ENCODE assay signal across 18 cellular contexts in the genomic region with DNA sequence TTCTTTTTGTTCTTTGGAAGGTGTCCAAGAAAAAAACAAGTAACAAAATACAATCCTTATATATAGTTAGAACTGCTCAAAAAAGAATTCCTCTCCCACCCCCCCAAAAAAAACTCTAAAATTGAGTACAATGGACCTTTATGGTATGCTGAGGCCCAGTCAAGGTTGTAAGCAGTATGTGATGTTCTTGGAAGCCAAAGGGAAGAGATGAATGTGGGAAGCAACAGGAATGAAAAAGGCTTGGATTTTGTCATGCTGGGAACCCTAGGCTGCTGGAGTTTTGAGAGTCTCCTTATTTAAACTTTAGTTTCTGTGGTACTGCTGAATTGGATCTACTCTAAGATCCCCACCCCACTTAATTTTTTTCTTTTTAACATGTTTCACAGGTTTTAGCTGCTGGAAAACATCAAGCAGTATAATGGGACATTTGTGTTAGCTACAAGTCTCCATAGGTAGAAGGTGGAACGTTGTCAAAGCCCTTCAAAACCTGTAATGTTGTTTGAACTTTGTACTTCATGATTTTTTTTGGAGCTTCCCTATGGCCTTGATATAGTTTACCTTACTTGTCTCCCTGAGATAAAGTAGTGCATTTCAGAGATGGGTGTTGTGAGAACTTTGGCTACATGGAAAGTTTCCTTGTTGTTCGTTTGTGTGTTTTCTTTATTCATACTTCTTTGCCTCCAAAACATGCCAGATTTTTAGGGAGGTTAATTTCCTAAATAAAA. TPM values are rescaled to one million over a fixed set of nuclear protein-coding genes. Genes with fewer than 3 reads are reported as not detected.
A peak's percentile ranks its signal among the peaks of the same experiment; 100 is the strongest.
DNase-seq lines count a peak whose midpoint lies in the region; ATAC-seq, FAIRE-seq and TF ChIP-seq lines count a peak whose summit lies in the region.
"Had no signal": no experiment of that assay in that cellular context is flagged by ENCODE, and none has a peak within 500 bp of the region (broad histone marks: within the 10 kb centered on the region; RNA-seq: fewer than 3 reads in every experiment).

No MANE protein-coding gene starts in this region.

- no peak overlapping the region for H2BK20ac ChIP-seq in H9 (ENCODE audit: low read depth, low read length, poor library complexity, severe bottlenecking)

- H3K4me3 Mint-ChIP-seq in H9: no peak overlapping the region
- no peak overlapping the region for H3K4me3 Mint-ChIP-seq in MCF 10A (ENCODE audit: unreplicated experiment)
- no peak overlapping the region for H3K4me3 Mint-ChIP-seq in nephron progenitor cell
- H3K4me3 Mint-ChIP-seq: CD8-positive, alpha-beta memory T cell had no signal

- H3K4me3 ChIP-seq in body of pancreas (no peak overlapping the region), iPS-20b (ENCODE audit: low read length) (peak overlapping the region; percentile 18; the same call in 1 of the 2 replicates), pancreas (no peak overlapping the region)
- H3K4me3 ChIP-seq: BLaER1 had no signal

- no peak overlapping the region for H3K18ac ChIP-seq in H9 (ENCODE audit: insufficient read length, low read depth, low read length)

- H3K4ac ChIP-seq in H9 (ENCODE audit: low read depth, low read length): no peak overlapping the region

- H3K9ac ChIP-seq in H9 (ENCODE audit: extremely low read depth, insufficient read length, low read length): no peak overlapping the region
- H3K9ac ChIP-seq in iPS-20b (ENCODE audit: low read depth, low read length): peak overlapping the region; percentile 26; the same call in 1 of the 2 replicates
- H3K9ac ChIP-seq: BLaER1 had no signal

- no peak overlapping the region for H4K5ac ChIP-seq in H9 (ENCODE audit: insufficient read length, low read depth, low read length)

- no peak overlapping the region for H2BK15ac ChIP-seq in H9 (ENCODE audit: low read depth, low read length)

- H3K27ac ChIP-seq in H9 (ENCODE audit: insufficient read length, low read depth, low read length): no peak overlapping the region
- peak overlapping the region in 3 of 4 donors; percentile 13 to 54 (median 46) for H3K27ac ChIP-seq in body of pancreas
- peak overlapping the region; percentile 31 for H3K27ac ChIP-seq in iPS-20b (ENCODE audit: low read length)
- H3K27ac ChIP-seq in pancreas: peak overlapping the region in 2 of 4 donors; percentile 39 to 62
- H3K27ac ChIP-seq: BLaER1 had no signal

- BruUV-seq in MCF 10A (replicated peaks; lab: Mats Ljungman, UMichigan): no TSS peak

- H3K9me3 ChIP-seq in H9 (ENCODE audit: control insufficient read depth, low read depth, low read length) (no peaks in the 10 kb centered on the region), body of pancreas (no peaks in the 10 kb centered on the region), iPS-20b (ENCODE audit: insufficient read depth, low read depth, low read length) (no peaks in the 10 kb centered on the region), pancreas (no peaks in the 10 kb centered on the region)
- H3K9me3 ChIP-seq: Caco-2 had no signal

- POLR2A ChIA-PET in MCF 10A (lab: Yijun Ruan, JAX): interaction anchor here (0.6 to 6.3 kb wide), 5 partner anchors 7 to 55 kb away, joined by 3 to 46 read pairs (median 4); no protein-coding TSS in a partner anchor

- no CpG with 5 or more reads among the region's 2 CpGs for WGBS in H9 (ENCODE audit: extremely low coverage, insufficient read length, low lambda C conversion rate)
- WGBS in body of pancreas, 2 donors: 9 to 36% methylated on average over 2 of the region's 2 CpGs
- 22% methylated on average over 2 of the region's 2 CpGs for WGBS in pancreas, 2 donors

- H3K27ac Mint-ChIP-seq in H9: peak overlapping the region; percentile 42 to 77 (median 73); a peak in 4 of 7 replicates
- no peak overlapping the region for H3K27ac Mint-ChIP-seq in MCF 10A (ENCODE audit: low read depth, unreplicated experiment)
- H3K27ac Mint-ChIP-seq in nephron progenitor cell: no peak overlapping the region

- no peak overlapping the region for H2AFZ ChIP-seq in H9 (ENCODE audit: low read length)

- H3K4me2 ChIP-seq in H9 (ENCODE audit: insufficient read depth, insufficient read length, low read length): no peak overlapping the region
- H3K4me2 ChIP-seq: BLaER1 had no signal

- no peak for FAIRE-seq in pancreas (lab: Jason Lieb, UNC)
- FAIRE-seq: GM12892, H1 had no signal

- DNase-seq in H9: no peak
- no peak for DNase-seq in body of pancreas
- no peak for DNase-seq in pancreas
- no peak for DNase-seq in activated T-cell treated with anti-CD3 and anti-CD28 coated beads, Interleukin-2, amount 50 U/mL, for 1 hour
- no peak for DNase-seq in MCF 10A (ENCODE audit: unreplicated experiment)
- no peak for DNase-seq in nephron progenitor cell
- DNase-seq: 8988T; AML-193; Caco-2; CD8-positive, alpha-beta memory T cell; DND-41; GDM1 had no signal

- no peak for TF ChIP-seq CTCF in H9 (conservative IDR thresholded peaks at IDR 0.05)
- TF ChIP-seq CTCF in body of pancreas (IDR thresholded peaks at IDR 0.05): no peak
- TF ChIP-seq CTCF in pancreas (IDR thresholded peaks at IDR 0.05): no peak
- no peak for TF ChIP-seq CTCF in MCF 10A (IDR thresholded peaks at IDR 0.05; ENCODE audit: unreplicated experiment)
- no peak for TF ChIP-seq CTCF in nephron progenitor cell (IDR thresholded peaks at IDR 0.05)

- intact Hi-C loops in body of pancreas (cut with DNase I) (no loop called here), pancreas (cut with DNase I) (no loop called here), MCF 10A (cut with micrococcal nuclease) (no loop called here)

- no peaks in the 10 kb centered on the region for H3K36me3 ChIP-seq in body of pancreas (replicated peaks in 1 of 2; ENCODE audit: insufficient read depth in 1 of 2, low read depth in 2 of 2)
- no peaks in the 10 kb centered on the region for H3K36me3 ChIP-seq in iPS-20b (ENCODE audit: insufficient read depth, low read depth, low read length)
- no peaks in the 10 kb centered on the region for H3K36me3 ChIP-seq in pancreas

- H4K91ac ChIP-seq in H9 (ENCODE audit: insufficient read length, low read depth, low read length): no peak overlapping the region

- H3K27me3 ChIP-seq in H9 (ENCODE audit: insufficient read depth, low read length) (no peaks in the 10 kb centered on the region), body of pancreas (no peaks in the 10 kb centered on the region), iPS-20b (ENCODE audit: insufficient read depth, low read length) (no peaks in the 10 kb centered on the region), pancreas (no peaks in the 10 kb centered on the region)
- H3K27me3 ChIP-seq: BLaER1 had no signal

- no peak overlapping the region for H2BK12ac ChIP-seq in H9 (ENCODE audit: insufficient read length, low read depth, low read length)

- no peak overlapping the region for H2BK5ac ChIP-seq in H9 (ENCODE audit: insufficient read length, low read length)

- no peaks in the 10 kb centered on the region for H3K23me2 ChIP-seq in H9 (ENCODE audit: insufficient read length, low read depth, low read length, poor library complexity, severe bottlenecking)

- H2BK120ac ChIP-seq in H9 (ENCODE audit: low read depth, low read length, poor library complexity, severe bottlenecking): no peak overlapping the region

- TF ChIP-seq POLR2A in body of pancreas (IDR thresholded peaks at IDR 0.05): no peak

- no peak overlapping the region for H2AK5ac ChIP-seq in H9 (ENCODE audit: insufficient read length, low read length)

- H3K79me2 ChIP-seq in H9 (ENCODE audit: insufficient read depth, low read length): peaks cover 49% of the 10 kb centered on the region; the same call in 1 of the 2 replicates

- H3K27me3 Mint-ChIP-seq in H9 (ENCODE audit: low read depth): no peaks in the 10 kb centered on the region
- no peaks in the 10 kb centered on the region for H3K27me3 Mint-ChIP-seq in MCF 10A (ENCODE audit: insufficient read depth, unreplicated experiment)
- no peaks in the 10 kb centered on the region for H3K27me3 Mint-ChIP-seq in nephron progenitor cell (ENCODE audit: low read depth, poor library complexity)
- H3K27me3 Mint-ChIP-seq: CD8-positive, alpha-beta memory T cell had no signal

- H4K20me1 ChIP-seq in H9 (ENCODE audit: control insufficient read depth, insufficient read depth, insufficient read length): no peaks in the 10 kb centered on the region

- no peak overlapping the region for H3K56ac ChIP-seq in H9 (ENCODE audit: insufficient read length, low read depth, low read length)

- no peak overlapping the region for H3K23ac ChIP-seq in H9 (ENCODE audit: insufficient read length, low read depth, low read length)

- H3K4me1 Mint-ChIP-seq in H9 (peaks cover 37 to 38% of the 10 kb centered on the region in 2 experiments), MCF 10A (ENCODE audit: insufficient read depth, unreplicated experiment) (peaks cover 20% of the 10 kb centered on the region), nephron progenitor cell (no peaks in the 10 kb centered on the region)

- H3K4me1 ChIP-seq in H9 (ENCODE audit: insufficient read depth, low read length) (peaks cover 8% of the 10 kb centered on the region), body of pancreas (peaks cover 37% of the 10 kb centered on the region), iPS-20b (ENCODE audit: insufficient read depth, low read length) (peaks cover 28% of the 10 kb centered on the region), pancreas (peaks cover 6 to 25% (median 22%) of the 10 kb centered on the region in 3 donors)

- CTCF ChIA-PET in MCF 10A (lab: Yijun Ruan, JAX): interaction anchor here (1.5 kb wide), 1 partner anchor 30 kb away, joined by 4 read pairs; no protein-coding TSS in a partner anchor

- H4K8ac ChIP-seq in H9 (replicated peaks; ENCODE audit: insufficient read length, low read depth, low read length): no peak overlapping the region

- no peak overlapping the region for H3T11ph ChIP-seq in H9 (ENCODE audit: low read length)

- ATAC-seq in body of pancreas: peak; percentile 48
- peak; percentile 35 to 94 (median 78) for ATAC-seq in pancreas
- ATAC-seq in GM21360 (IDR thresholded peaks at IDR 0.05; ENCODE audit: unreplicated experiment): no peak
- ATAC-seq: HCT116 had no signal

- no peaks in the 10 kb centered on the region for H3K79me1 ChIP-seq in H9 (ENCODE audit: insufficient read depth, low read depth, low read length, poor library complexity, severe bottlenecking)

- peaks cover 2 to 12% (median 9%) of the 10 kb centered on the region in 3 experiments; a peak in 6 of 7 replicates for H3K36me3 Mint-ChIP-seq in H9 (ENCODE audit: insufficient read depth in 1 of 3, low read depth in 3 of 3)
- no peaks in the 10 kb centered on the region for H3K36me3 Mint-ChIP-seq in MCF 10A (ENCODE audit: insufficient read depth, unreplicated experiment)
- peaks cover 14% of the 10 kb centered on the region for H3K36me3 Mint-ChIP-seq in nephron progenitor cell (ENCODE audit: low read depth)

- H3K9me3 Mint-ChIP-seq in H9 (no peaks in the 10 kb centered on the region), MCF 10A (ENCODE audit: unreplicated experiment) (no peaks in the 10 kb centered on the region), nephron progenitor cell (no peaks in the 10 kb centered on the region)
- H3K9me3 Mint-ChIP-seq: CD8-positive, alpha-beta memory T cell had no signal

- H3K14ac ChIP-seq in H9 (ENCODE audit: insufficient read depth, low read length): no peak overlapping the region

RNA-seq across cellular contexts. Expression of a gene that starts 57.7 kb away (rescaled TPM):
- 38.8 and 39.9 TPM in 2 replicates for total RNA-seq in H9 (2021)
- total RNA-seq in body of pancreas: 10 to 100 TPM in 1 of 2 donors, 1 to 10 TPM in 1; 8.6 to 20.8 TPM
- total RNA-seq in pancreas: 10 to 100 TPM in 3 of 6 donors, 1 to 10 TPM in 3; 7.5 to 14.7 (median 9.9) TPM
- 1 to 10 TPM; 2.9 to 4.0 TPM for polyA plus RNA-seq in pancreas
- total RNA-seq in MCF 10A (2022): 12.4 and 13.1 TPM in 2 replicates

Comparison
In these comparisons a context has a peak if more than half of its experiments do, and no peak if none do; other contexts are left out.
1. H3K27ac Mint-ChIP-seq: peak in H9 (3 of 3); none in MCF 10A (single experiment) and nephron progenitor cell (single experiment).